Comparison of ENCODE assay signal across 30 cellular contexts in genomic region chr7:73972614-73973013, GRCh38. TPM values are rescaled to one million over a fixed set of nuclear protein-coding genes. Genes with fewer than 3 reads are reported as not detected.
DNase-seq lines count a peak whose midpoint lies in the region; ATAC-seq, FAIRE-seq and TF ChIP-seq lines count a peak whose summit lies in the region.
"Had no signal": no experiment of that assay in that cellular context is flagged by ENCODE, and none has a peak within 500 bp of the region (broad histone marks: within the 10 kb centered on the region; RNA-seq: fewer than 3 reads in every experiment).

No MANE protein-coding gene starts in this region.

- H3K9me3 ChIP-seq in lung (ENCODE audit: control insufficient read depth in 2 of 2, insufficient read depth in 1 of 2, low read length in 1 of 2) (no peaks in the 10 kb centered on the region), spleen (no peaks in the 10 kb centered on the region), right cardiac atrium (ENCODE audit: control insufficient read depth, low read length) (no peaks in the 10 kb centered on the region)
- H3K9me3 ChIP-seq: BE2C, SJCRH30 had no signal

- no peak for TF ChIP-seq POLR2A in spleen (IDR thresholded peaks at IDR 0.05)

- intact Hi-C loops in spleen (cut with DNase I; ENCODE audit: low total_unique reads) (no loop called here), right cardiac atrium (cut with DNase I) (no loop called here)

- peak; percentile 43 for DNase-seq in activated effector memory CD4-positive, alpha-beta T cell treated with anti-CD3 and anti-CD28 coated beads, Interleukin-2, amount 50 U/mL, for 16 hours
- no peak for DNase-seq in activated effector memory CD4-positive, alpha-beta T cell treated with Interleukin-2 at 50 U/mL for 16 hours
- DNase-seq in lung (ENCODE audit: low spot score) (peak; percentile 20), spleen (peak; percentile 45), H4 (ENCODE audit: low spot score) (no peak), right cardiac atrium (no peak), D721Med (ENCODE audit: insufficient read length, low spot score) (no peak)
- DNase-seq in activated naive CD4-positive, alpha-beta T cell treated with anti-CD3 and anti-CD28 coated beads, Interleukin-2, amount 50 U/mL, for 16 hours: no peak
- DNase-seq: 8988T; ACHN; BE2C; CD8-positive, alpha-beta memory T cell; DMS79 treated with DMSO at 0.1 percent for 48 hours; GF-D8; GOT3; HCEC 1CT; Kasumi-1; MV-4-11; NCI-H1105; NCI-H146; NCI-H1930; NCI-H2107; NCI-H446; NCI-H524 treated with DMSO at 0.1 percent for 48 hours; NCI-H82; NK-92 treated with Interleukin-12 subunit alpha and Interleukin-12 subunit beta, amount 100 ng/mL, for 24 hours; PC-3; SJCRH30 had no signal

- H3K4me1 ChIP-seq in lung (ENCODE audit: control insufficient read depth in 2 of 2, insufficient read depth in 2 of 2, low read length in 2 of 2): no peaks in the 10 kb centered on the region
- H3K4me1 ChIP-seq in spleen: peaks cover 0 to 25% (median 6%) of the 10 kb centered on the region in 6 donors
- H3K4me1 ChIP-seq in right cardiac atrium (ENCODE audit: control insufficient read depth, insufficient read depth, low read length): no peaks in the 10 kb centered on the region
- H3K4me1 ChIP-seq: SJCRH30 had no signal

- no peak for FAIRE-seq in D721Med (lab: Jason Lieb, UNC)

- WGBS in lung, 2 donors: 82 to 88% methylated on average over 12 of the region's 12 CpGs
- WGBS in spleen, 5 donors: 81 to 87% (median 84%) methylated on average over 12 of the region's 12 CpGs
- WGBS in right cardiac atrium: 87% methylated on average over 12 of the region's 12 CpGs

- TF ChIP-seq CTCF in lung (IDR thresholded peaks at IDR 0.05; ENCODE audit: control extremely low read depth, extremely low read depth) (no peak), spleen (IDR thresholded peaks at IDR 0.05 in 8 of 11, conservative IDR thresholded peaks at IDR 0.05 in 3 of 11) (no peak), D721Med (IDR thresholded peaks at IDR 0.05; ENCODE audit: insufficient read depth, missing control alignments) (no peak)

- no peak overlapping the region for H3K4me3 ChIP-seq in lung
- no peak overlapping the region for H3K4me3 ChIP-seq in spleen
- no peak overlapping the region for H3K4me3 ChIP-seq in right cardiac atrium (ENCODE audit: low read length)
- H3K4me3 ChIP-seq: SJCRH30 had no signal

- no peaks in the 10 kb centered on the region for H3K27me3 ChIP-seq in lung (ENCODE audit: control insufficient read depth, insufficient read depth)
- H3K27me3 ChIP-seq in spleen (replicated peaks in 1 of 7): no peaks in the 10 kb centered on the region
- H3K27me3 ChIP-seq in right cardiac atrium (ENCODE audit: control insufficient read depth, insufficient read depth): no peaks in the 10 kb centered on the region
- H3K27me3 ChIP-seq: BE2C had no signal

- no peak for ATAC-seq in lung (ENCODE audit: insufficient read depth, low FRiP score)
- no peak for ATAC-seq in right cardiac atrium

- H3K27ac ChIP-seq in lung (ENCODE audit: low read depth in 1 of 2, low read length in 1 of 2): no peak overlapping the region
- no peak overlapping the region for H3K27ac ChIP-seq in spleen
- no peak overlapping the region for H3K27ac ChIP-seq in right cardiac atrium (ENCODE audit: low read length)
- H3K27ac ChIP-seq: HL-60, SJCRH30 had no signal

- H3K36me3 ChIP-seq in lung (ENCODE audit: control insufficient read depth in 2 of 2, insufficient read depth in 2 of 2, low read length in 2 of 2) (no peaks in the 10 kb centered on the region), spleen (no peaks in the 10 kb centered on the region)
- H3K36me3 ChIP-seq: BE2C, SJCRH30 had no signal

RNA-seq across cellular contexts. Expression of gene ELN, which starts 55.4 kb away (rescaled TPM):
- total RNA-seq in lung: 100 to 1,000 TPM; 149 to 274 TPM
- 10 to 100 TPM; 60.4 to 99.5 TPM for polyA plus RNA-seq in lung
- 10 to 100 TPM; 11.7 to 94.7 (median 38.6) TPM for total RNA-seq in spleen
- polyA plus RNA-seq in spleen: 10 to 100 TPM; 11.1 to 65.9 (median 24.7) TPM
- total RNA-seq in H4 (2014; rRNA removed; shearing (Covaris generic)): not detected in 2 replicates
- total RNA-seq in right cardiac atrium: 100 to 1,000 TPM in 3 of 4 donors, 10 to 100 TPM in 1; 100.0 to 323 (median 120) TPM
- 73.4 TPM for polyA plus RNA-seq in right cardiac atrium
- total RNA-seq: CD8-positive, alpha-beta memory T cell had no signal
- polyA plus RNA-seq: CD14-positive monocyte; CD8-positive, alpha-beta memory T cell had no signal

Comparison
In these comparisons a context has a peak if more than half of its experiments do, and no peak if none do; other contexts are left out.
1. DNase-seq: peak in activated effector memory CD4-positive, alpha-beta T cell treated with anti-CD3 and anti-CD28 coated beads, Interleukin-2, amount 50 U/mL, for 16 hours (single experiment), lung (single experiment) and spleen (single experiment); none in activated effector memory CD4-positive, alpha-beta T cell treated with Interleukin-2 at 50 U/mL for 16 hours (single experiment), H4 (single experiment), right cardiac atrium (0 of 3), D721Med (single experiment) and activated naive CD4-positive, alpha-beta T cell treated with anti-CD3 and anti-CD28 coated beads, Interleukin-2, amount 50 U/mL, for 16 hours (single experiment).
2. RNA of gene ELN, which starts 55.4 kb away (total RNA-seq): 149 to 274 TPM in lung, 100.0 to 323 TPM in right cardiac atrium and 11.7 to 94.7 TPM in spleen; not detected in H4; every median in the first group is over 10 times any median in the second.